In genomic region chr16:47143329-47143676, GRCh38 we compare ENCODE assay signal across 8 cellular contexts. TPM values are rescaled to one million over a fixed set of nuclear protein-coding genes. Genes with fewer than 3 reads are reported as not detected.
DNase-seq lines count a peak whose midpoint lies in the region; ATAC-seq and TF ChIP-seq lines count a peak whose summit lies in the region.

No MANE protein-coding gene starts in this region.

- DNase-seq in HFF-Myc (ENCODE audit: extremely low read depth, low read depth) (no peak), MM.1S (peak; percentile 79), SW 1271 (lab: John Stamatoyannopoulos, UW) (peak; percentile 38 to 44), adipocyte (ENCODE audit: low read depth) (peak; percentile 83), right cardiac atrium (peak; percentile 29 to 78 (median 70)), sigmoid colon (no peak), epidermal melanocyte (ENCODE audit: insufficient read length, low spot score) (no peak)

- peak; percentile 61 to 62 for ATAC-seq in right cardiac atrium

- H3K9me2 ChIP-seq in MM.1S (replicated peaks; ENCODE audit: insufficient read depth, low read length) = no peaks in the 10 kb centered on the region

- H3K79me2 ChIP-seq in MM.1S (ENCODE audit: low read length) = peaks cover 16% of the 10 kb centered on the region; the same call in 1 of the 2 replicates

- TF ChIP-seq CTCF in GM12875 (IDR thresholded peaks at IDR 0.05; ENCODE audit: borderline replicate concordance, insufficient read depth, low read depth, low read length) = peak; percentile 91
- TF ChIP-seq CTCF in HFF-Myc (IDR thresholded peaks at IDR 0.05; ENCODE audit: low read depth, low read length, missing control alignments) = peak; percentile 55
- TF ChIP-seq CTCF in MM.1S (IDR thresholded peaks at IDR 0.05; ENCODE audit: low read length) = peak; percentile 59
- TF ChIP-seq CTCF in sigmoid colon (IDR thresholded peaks at IDR 0.05) = peak in 1 of 4 experiments; percentile 26

- WGBS in right cardiac atrium = under 1% methylated on average over 55 of the region's 55 CpGs
- 0 to 1% methylated on average over 55 of the region's 55 CpGs for WGBS in sigmoid colon, 2 donors

- no peaks in the 10 kb centered on the region for H3K36me3 ChIP-seq in MM.1S (replicated peaks; ENCODE audit: insufficient read depth, low read length)
- no peaks in the 10 kb centered on the region for H3K36me3 ChIP-seq in adipocyte (ENCODE audit: control insufficient read depth, insufficient read depth, low read length, severe bottlenecking)
- no peaks in the 10 kb centered on the region for H3K36me3 ChIP-seq in sigmoid colon

- peaks cover 9% of the 10 kb centered on the region for H3F3A ChIP-seq in MM.1S (ENCODE audit: insufficient read depth, low read length)

- peak overlapping the region; percentile 84 for H3K4me2 ChIP-seq in MM.1S (ENCODE audit: low read depth, low read length)

- H3K9ac ChIP-seq in MM.1S (ENCODE audit: low read length) = peak overlapping the region; percentile 40; the same call in 1 of the 2 replicates
- H3K9ac ChIP-seq in adipocyte (ENCODE audit: low read length) = no peak overlapping the region

- H3K27ac ChIP-seq in MM.1S (ENCODE audit: low read length) (no peak overlapping the region), right cardiac atrium (ENCODE audit: low read length) (no peak overlapping the region), sigmoid colon (peak overlapping the region in 1 of 4 donors; percentile 29)

- H3K9me3 ChIP-seq in MM.1S (replicated peaks; ENCODE audit: insufficient read depth, low read length) (no peaks in the 10 kb centered on the region), adipocyte (ENCODE audit: control insufficient read depth, low read length) (no peaks in the 10 kb centered on the region), right cardiac atrium (ENCODE audit: control insufficient read depth, low read length) (no peaks in the 10 kb centered on the region), sigmoid colon (no peaks in the 10 kb centered on the region)

- H3K4me1 ChIP-seq in MM.1S (ENCODE audit: low read length) (no peaks in the 10 kb centered on the region), adipocyte (ENCODE audit: control insufficient read depth, insufficient read depth, low read length) (peaks cover 6% of the 10 kb centered on the region), right cardiac atrium (ENCODE audit: control insufficient read depth, insufficient read depth, low read length) (no peaks in the 10 kb centered on the region), sigmoid colon (peaks cover 0 to 28% (median 24%) of the 10 kb centered on the region in 4 donors)

- peak overlapping the region; percentile 78 for H3K4me3 ChIP-seq in GM12875 (ENCODE audit: low read depth, low read length)
- H3K4me3 ChIP-seq in HFF-Myc (replicated peaks; ENCODE audit: low read depth, low read length) = peak overlapping the region; percentile 80
- H3K4me3 ChIP-seq in MM.1S (ENCODE audit: low read length) = peak overlapping the region; percentile 76
- H3K4me3 ChIP-seq in adipocyte (ENCODE audit: low read length) = peak overlapping the region; percentile 84
- peak overlapping the region; percentile 77 for H3K4me3 ChIP-seq in right cardiac atrium (ENCODE audit: low read length)
- peak overlapping the region in 3 of 4 donors; percentile 41 to 52 (median 50) for H3K4me3 ChIP-seq in sigmoid colon

- H2AFZ ChIP-seq in MM.1S (ENCODE audit: low read length) = peak overlapping the region; percentile 84

- H3K27me3 ChIP-seq in MM.1S (replicated peaks; ENCODE audit: insufficient read depth, low read length) (no peaks in the 10 kb centered on the region; the same call in 1 of the 2 replicates), adipocyte (replicated peaks; ENCODE audit: control insufficient read depth, insufficient read depth, low read length) (no peaks in the 10 kb centered on the region), right cardiac atrium (ENCODE audit: control insufficient read depth, insufficient read depth) (no peaks in the 10 kb centered on the region), sigmoid colon (peaks cover 10 to 47% (median 30%) of the 10 kb centered on the region in 3 donors)

- TF ChIP-seq EP300 in sigmoid colon (IDR thresholded peaks at IDR 0.05) = no peak

- intact Hi-C loops in right cardiac atrium (cut with DNase I) = loop anchor here in 2 of 4 donors (5.0 to 10.0 kb wide), 4 partner anchors 109 to 1019 kb away; partner anchors contain the start of gene ABCC12 (in 1 of the 2)
- intact Hi-C loops in sigmoid colon (cut with DNase I) = loop anchor here (10.0 kb wide), 1 partner anchor 911 kb away; no protein-coding TSS in a partner anchor

- no peak for TF ChIP-seq POLR2A in sigmoid colon (IDR thresholded peaks at IDR 0.05)

- H4K20me1 ChIP-seq in MM.1S (ENCODE audit: insufficient read depth, low read length) = no peaks in the 10 kb centered on the region

RNA-seq across cellular contexts. Expression of gene NETO2, which starts 0.4 kb away (rescaled TPM):
- total RNA-seq in right cardiac atrium (1 to 10 TPM in 3 of 4 donors, under 1 TPM in 1; 0.97 to 1.8 (median 1.4) TPM), sigmoid colon (under 1 TPM; 0.28 to 0.95 (median 0.69) TPM)
- polyA plus RNA-seq in right cardiac atrium (0.41 TPM), sigmoid colon (1 to 10 TPM; 4.6 to 7.1 (median 5.4) TPM)

Comparison
In these comparisons a context has a peak if more than half of its experiments do, and no peak if none do; other contexts are left out.
1. DNase-seq: peak in MM.1S (single experiment), SW 1271 (2 of 2), adipocyte (single experiment) and right cardiac atrium (3 of 3); none in HFF-Myc (single experiment), sigmoid colon (single experiment) and epidermal melanocyte (single experiment).
2. Peak in every context shown above with its lines, with median percentiles within 50 percentile points of each other: H3K4me3 ChIP-seq.